ENCODE assay signal across 2 cellular contexts in the genomic region with DNA sequence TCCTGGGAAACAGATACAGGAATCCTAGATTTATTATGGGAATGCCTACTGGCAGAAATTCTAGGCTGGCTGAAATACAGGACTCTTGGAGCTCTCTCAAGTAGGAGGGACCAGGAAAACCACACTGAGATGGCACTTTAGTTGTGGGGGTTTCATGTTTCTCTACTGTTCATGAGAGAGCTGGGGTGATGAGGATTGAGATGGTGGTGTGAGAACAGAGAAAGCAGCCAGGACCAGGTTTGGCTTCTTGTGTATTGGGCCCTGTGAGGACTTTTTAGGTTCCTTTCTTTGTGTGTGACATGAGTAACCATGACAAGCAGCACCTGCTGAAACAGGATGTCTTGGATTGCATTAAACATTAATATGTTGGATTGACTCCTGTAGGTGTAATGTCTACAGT.
TF ChIP-seq lines count a peak whose summit lies in the region.

No MANE protein-coding gene starts in this region.

TF ChIP-seq in SK-N-SH, 30 proteins besides CTCF, POLR2A, EP300 and RAD21 (continued from another document):
- TF ChIP-seq, protein P1, sequence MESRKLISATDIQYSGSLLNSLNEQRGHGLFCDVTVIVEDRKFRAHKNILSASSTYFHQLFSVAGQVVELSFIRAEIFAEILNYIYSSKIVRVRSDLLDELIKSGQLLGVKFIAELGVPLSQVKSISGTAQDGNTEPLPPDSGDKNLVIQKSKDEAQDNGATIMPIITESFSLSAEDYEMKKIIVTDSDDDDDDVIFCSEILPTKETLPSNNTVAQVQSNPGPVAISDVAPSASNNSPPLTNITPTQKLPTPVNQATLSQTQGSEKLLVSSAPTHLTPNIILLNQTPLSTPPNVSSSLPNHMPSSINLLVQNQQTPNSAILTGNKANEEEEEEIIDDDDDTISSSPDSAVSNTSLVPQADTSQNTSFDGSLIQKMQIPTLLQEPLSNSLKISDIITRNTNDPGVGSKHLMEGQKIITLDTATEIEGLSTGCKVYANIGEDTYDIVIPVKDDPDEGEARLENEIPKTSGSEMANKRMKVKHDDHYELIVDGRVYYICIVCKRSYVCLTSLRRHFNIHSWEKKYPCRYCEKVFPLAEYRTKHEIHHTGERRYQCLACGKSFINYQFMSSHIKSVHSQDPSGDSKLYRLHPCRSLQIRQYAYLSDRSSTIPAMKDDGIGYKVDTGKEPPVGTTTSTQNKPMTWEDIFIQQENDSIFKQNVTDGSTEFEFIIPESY (IDR thresholded peaks at IDR 0.05; ENCODE audit: borderline replicate concordance, low read depth) = no peak
- no peak for TF ChIP-seq RFX5 (IDR thresholded peaks at IDR 0.05; ENCODE audit: low read length)
- TF ChIP-seq, protein P2, sequence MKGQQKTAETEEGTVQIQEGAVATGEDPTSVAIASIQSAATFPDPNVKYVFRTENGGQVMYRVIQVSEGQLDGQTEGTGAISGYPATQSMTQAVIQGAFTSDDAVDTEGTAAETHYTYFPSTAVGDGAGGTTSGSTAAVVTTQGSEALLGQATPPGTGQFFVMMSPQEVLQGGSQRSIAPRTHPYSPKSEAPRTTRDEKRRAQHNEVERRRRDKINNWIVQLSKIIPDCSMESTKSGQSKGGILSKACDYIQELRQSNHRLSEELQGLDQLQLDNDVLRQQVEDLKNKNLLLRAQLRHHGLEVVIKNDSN (IDR thresholded peaks at IDR 0.05; ENCODE audit: borderline replicate concordance, low read depth) = no peak
- no peak for TF ChIP-seq MXI1 (IDR thresholded peaks at IDR 0.05; ENCODE audit: low read depth, low read length)
- TF ChIP-seq NRF1 (IDR thresholded peaks at IDR 0.05; ENCODE audit: low read depth, low read length) = no peak
- TF ChIP-seq MEF2A (IDR thresholded peaks at IDR 0.05; ENCODE audit: borderline replicate concordance, low read depth) = no peak
- no peak for TF ChIP-seq SMC3 (IDR thresholded peaks at IDR 0.05; ENCODE audit: low read depth, low read length)
- TF ChIP-seq, protein P3, sequence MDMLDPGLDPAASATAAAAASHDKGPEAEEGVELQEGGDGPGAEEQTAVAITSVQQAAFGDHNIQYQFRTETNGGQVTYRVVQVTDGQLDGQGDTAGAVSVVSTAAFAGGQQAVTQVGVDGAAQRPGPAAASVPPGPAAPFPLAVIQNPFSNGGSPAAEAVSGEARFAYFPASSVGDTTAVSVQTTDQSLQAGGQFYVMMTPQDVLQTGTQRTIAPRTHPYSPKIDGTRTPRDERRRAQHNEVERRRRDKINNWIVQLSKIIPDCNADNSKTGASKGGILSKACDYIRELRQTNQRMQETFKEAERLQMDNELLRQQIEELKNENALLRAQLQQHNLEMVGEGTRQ (IDR thresholded peaks at IDR 0.05; ENCODE audit: borderline replicate concordance, low read depth, low read length) = no peak
- TF ChIP-seq RCOR1 (IDR thresholded peaks at IDR 0.05; ENCODE audit: low read length) = no peak
- TF ChIP-seq, protein P4, sequence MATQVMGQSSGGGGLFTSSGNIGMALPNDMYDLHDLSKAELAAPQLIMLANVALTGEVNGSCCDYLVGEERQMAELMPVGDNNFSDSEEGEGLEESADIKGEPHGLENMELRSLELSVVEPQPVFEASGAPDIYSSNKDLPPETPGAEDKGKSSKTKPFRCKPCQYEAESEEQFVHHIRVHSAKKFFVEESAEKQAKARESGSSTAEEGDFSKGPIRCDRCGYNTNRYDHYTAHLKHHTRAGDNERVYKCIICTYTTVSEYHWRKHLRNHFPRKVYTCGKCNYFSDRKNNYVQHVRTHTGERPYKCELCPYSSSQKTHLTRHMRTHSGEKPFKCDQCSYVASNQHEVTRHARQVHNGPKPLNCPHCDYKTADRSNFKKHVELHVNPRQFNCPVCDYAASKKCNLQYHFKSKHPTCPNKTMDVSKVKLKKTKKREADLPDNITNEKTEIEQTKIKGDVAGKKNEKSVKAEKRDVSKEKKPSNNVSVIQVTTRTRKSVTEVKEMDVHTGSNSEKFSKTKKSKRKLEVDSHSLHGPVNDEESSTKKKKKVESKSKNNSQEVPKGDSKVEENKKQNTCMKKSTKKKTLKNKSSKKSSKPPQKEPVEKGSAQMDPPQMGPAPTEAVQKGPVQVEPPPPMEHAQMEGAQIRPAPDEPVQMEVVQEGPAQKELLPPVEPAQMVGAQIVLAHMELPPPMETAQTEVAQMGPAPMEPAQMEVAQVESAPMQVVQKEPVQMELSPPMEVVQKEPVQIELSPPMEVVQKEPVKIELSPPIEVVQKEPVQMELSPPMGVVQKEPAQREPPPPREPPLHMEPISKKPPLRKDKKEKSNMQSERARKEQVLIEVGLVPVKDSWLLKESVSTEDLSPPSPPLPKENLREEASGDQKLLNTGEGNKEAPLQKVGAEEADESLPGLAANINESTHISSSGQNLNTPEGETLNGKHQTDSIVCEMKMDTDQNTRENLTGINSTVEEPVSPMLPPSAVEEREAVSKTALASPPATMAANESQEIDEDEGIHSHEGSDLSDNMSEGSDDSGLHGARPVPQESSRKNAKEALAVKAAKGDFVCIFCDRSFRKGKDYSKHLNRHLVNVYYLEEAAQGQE (IDR thresholded peaks at IDR 0.05; ENCODE audit: low read depth, low read length) = no peak
- no peak for TF ChIP-seq YY1 (IDR thresholded peaks at IDR 0.05; ENCODE audit: low read depth)
- TF ChIP-seq SIN3A (IDR thresholded peaks at IDR 0.05; ENCODE audit: borderline replicate concordance, low read depth, low read length) = no peak
- no peak for TF ChIP-seq POLR2AphosphoS5 (IDR thresholded peaks at IDR 0.05; ENCODE audit: low read depth, low read length)

TF ChIP-seq in SK-N-SH treated with all-trans-retinoic acid at 6 μM for 48 hours, 23 proteins besides CTCF, POLR2A, EP300 and RAD21 (continued from another document):
- TF ChIP-seq OSR1 (CRISPR knock-in tag; IDR thresholded peaks at IDR 0.05) (no peak), PPARA (CRISPR knock-in tag; IDR thresholded peaks at IDR 0.05; ENCODE audit: borderline replicate concordance) (no peak), GLIS3 (CRISPR knock-in tag; IDR thresholded peaks at IDR 0.05) (no peak), ZNF70 (CRISPR knock-in tag; IDR thresholded peaks at IDR 0.05) (no peak), TOX (CRISPR knock-in tag; IDR thresholded peaks at IDR 0.05; ENCODE audit: borderline replicate concordance) (no peak), ARNTL (CRISPR knock-in tag; IDR thresholded peaks at IDR 0.05; ENCODE audit: borderline replicate concordance, low read depth) (no peak), BACH2 (CRISPR knock-in tag; IDR thresholded peaks at IDR 0.05; ENCODE audit: borderline replicate concordance) (no peak), ZFP3 (CRISPR knock-in tag; IDR thresholded peaks at IDR 0.05) (no peak), ZC3H10 (CRISPR knock-in tag; IDR thresholded peaks at IDR 0.05) (no peak), TCF4 (CRISPR knock-in tag; IDR thresholded peaks at IDR 0.05; ENCODE audit: borderline replicate concordance) (no peak), RARB (CRISPR knock-in tag; IDR thresholded peaks at IDR 0.05) (no peak), SNAI2 (CRISPR knock-in tag; IDR thresholded peaks at IDR 0.05) (no peak), ZNF565 (CRISPR knock-in tag; conservative IDR thresholded peaks at IDR 0.05; ENCODE audit: low read depth) (no peak), ZNF8 (CRISPR knock-in tag; IDR thresholded peaks at IDR 0.05) (no peak), CSDC2 (CRISPR knock-in tag; IDR thresholded peaks at IDR 0.05) (no peak), ISL1 (CRISPR knock-in tag; IDR thresholded peaks at IDR 0.05) (no peak)
- TF ChIP-seq, protein P5, sequence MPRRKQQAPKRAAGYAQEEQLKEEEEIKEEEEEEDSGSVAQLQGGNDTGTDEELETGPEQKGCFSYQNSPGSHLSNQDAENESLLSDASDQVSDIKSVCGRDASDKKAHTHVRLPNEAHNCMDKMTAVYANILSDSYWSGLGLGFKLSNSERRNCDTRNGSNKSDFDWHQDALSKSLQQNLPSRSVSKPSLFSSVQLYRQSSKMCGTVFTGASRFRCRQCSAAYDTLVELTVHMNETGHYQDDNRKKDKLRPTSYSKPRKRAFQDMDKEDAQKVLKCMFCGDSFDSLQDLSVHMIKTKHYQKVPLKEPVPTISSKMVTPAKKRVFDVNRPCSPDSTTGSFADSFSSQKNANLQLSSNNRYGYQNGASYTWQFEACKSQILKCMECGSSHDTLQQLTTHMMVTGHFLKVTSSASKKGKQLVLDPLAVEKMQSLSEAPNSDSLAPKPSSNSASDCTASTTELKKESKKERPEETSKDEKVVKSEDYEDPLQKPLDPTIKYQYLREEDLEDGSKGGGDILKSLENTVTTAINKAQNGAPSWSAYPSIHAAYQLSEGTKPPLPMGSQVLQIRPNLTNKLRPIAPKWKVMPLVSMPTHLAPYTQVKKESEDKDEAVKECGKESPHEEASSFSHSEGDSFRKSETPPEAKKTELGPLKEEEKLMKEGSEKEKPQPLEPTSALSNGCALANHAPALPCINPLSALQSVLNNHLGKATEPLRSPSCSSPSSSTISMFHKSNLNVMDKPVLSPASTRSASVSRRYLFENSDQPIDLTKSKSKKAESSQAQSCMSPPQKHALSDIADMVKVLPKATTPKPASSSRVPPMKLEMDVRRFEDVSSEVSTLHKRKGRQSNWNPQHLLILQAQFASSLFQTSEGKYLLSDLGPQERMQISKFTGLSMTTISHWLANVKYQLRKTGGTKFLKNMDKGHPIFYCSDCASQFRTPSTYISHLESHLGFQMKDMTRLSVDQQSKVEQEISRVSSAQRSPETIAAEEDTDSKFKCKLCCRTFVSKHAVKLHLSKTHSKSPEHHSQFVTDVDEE (CRISPR knock-in tag; IDR thresholded peaks at IDR 0.05) = no peak
- TF ChIP-seq, protein P6, sequence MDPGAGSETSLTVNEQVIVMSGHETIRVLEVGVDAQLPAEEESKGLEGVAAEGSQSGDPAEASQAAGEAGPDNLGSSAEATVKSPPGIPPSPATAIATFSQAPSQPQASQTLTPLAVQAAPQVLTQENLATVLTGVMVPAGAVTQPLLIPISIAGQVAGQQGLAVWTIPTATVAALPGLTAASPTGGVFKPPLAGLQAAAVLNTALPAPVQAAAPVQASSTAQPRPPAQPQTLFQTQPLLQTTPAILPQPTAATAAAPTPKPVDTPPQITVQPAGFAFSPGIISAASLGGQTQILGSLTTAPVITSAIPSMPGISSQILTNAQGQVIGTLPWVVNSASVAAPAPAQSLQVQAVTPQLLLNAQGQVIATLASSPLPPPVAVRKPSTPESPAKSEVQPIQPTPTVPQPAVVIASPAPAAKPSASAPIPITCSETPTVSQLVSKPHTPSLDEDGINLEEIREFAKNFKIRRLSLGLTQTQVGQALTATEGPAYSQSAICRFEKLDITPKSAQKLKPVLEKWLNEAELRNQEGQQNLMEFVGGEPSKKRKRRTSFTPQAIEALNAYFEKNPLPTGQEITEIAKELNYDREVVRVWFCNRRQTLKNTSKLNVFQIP (CRISPR knock-in tag; IDR thresholded peaks at IDR 0.05; ENCODE audit: borderline replicate concordance, low read depth) = no peak
- TF ChIP-seq, protein P7, sequence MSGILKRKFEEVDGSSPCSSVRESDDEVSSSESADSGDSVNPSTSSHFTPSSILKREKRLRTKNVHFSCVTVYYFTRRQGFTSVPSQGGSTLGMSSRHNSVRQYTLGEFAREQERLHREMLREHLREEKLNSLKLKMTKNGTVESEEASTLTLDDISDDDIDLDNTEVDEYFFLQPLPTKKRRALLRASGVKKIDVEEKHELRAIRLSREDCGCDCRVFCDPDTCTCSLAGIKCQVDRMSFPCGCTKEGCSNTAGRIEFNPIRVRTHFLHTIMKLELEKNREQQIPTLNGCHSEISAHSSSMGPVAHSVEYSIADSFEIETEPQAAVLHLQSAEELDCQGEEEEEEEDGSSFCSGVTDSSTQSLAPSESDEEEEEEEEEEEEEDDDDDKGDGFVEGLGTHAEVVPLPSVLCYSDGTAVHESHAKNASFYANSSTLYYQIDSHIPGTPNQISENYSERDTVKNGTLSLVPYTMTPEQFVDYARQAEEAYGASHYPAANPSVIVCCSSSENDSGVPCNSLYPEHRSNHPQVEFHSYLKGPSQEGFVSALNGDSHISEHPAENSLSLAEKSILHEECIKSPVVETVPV (CRISPR knock-in tag; IDR thresholded peaks at IDR 0.05) = no peak
